In genomic region chrY:13423281-13423705, GRCh38 we compare ENCODE assay signal across 23 cellular contexts. TPM values are rescaled to one million over a fixed set of nuclear protein-coding genes. Genes with fewer than 3 reads are reported as not detected.
DNase-seq lines count a peak whose midpoint lies in the region; ATAC-seq and TF ChIP-seq lines count a peak whose summit lies in the region.
"Had no signal": no experiment of that assay in that cellular context is flagged by ENCODE, and none has a peak within 500 bp of the region (broad histone marks: within the 10 kb centered on the region; RNA-seq: fewer than 3 reads in every experiment).

No MANE protein-coding gene starts in this region.

- H3K36me3 Mint-ChIP-seq in CD4-positive, alpha-beta T cell (ENCODE audit: low read depth), result peaks cover 77% of the 10 kb centered on the region
- H3K36me3 Mint-ChIP-seq in memory B cell (peaks cover 23% of the 10 kb centered on the region), Caco-2 (ENCODE audit: insufficient read depth, unreplicated experiment) (no peaks in the 10 kb centered on the region)

- H3K27ac ChIP-seq in CD4-positive, alpha-beta T cell (ENCODE audit: low read depth, low read length), result no peak overlapping the region
- H3K27ac ChIP-seq: brain microvascular endothelial cell, HL-60, upper lobe of right lung had no signal

- peak overlapping the region; percentile 27 for H3K4me3 Mint-ChIP-seq in CD4-positive, alpha-beta T cell
- H3K4me3 Mint-ChIP-seq in memory B cell (no peak overlapping the region), Caco-2 (ENCODE audit: unreplicated experiment) (no peak overlapping the region)
- H3K4me3 Mint-ChIP-seq: activated naive CD4-positive, alpha-beta T cell treated with anti-CD3 and anti-CD28 coated beads, Interleukin-2, amount 10 ng/mL, durations not matched to agents 7 days and 5 days had no signal

- intact Hi-C loops in CD4-positive, alpha-beta T cell (cut with DNase I, micrococcal nuclease), result no loop called here
- intact Hi-C loops in Caco-2 (cut with micrococcal nuclease; ENCODE audit: unreplicated experiment), result no loop called here

- H3K4me3 ChIP-seq in Caco-2 (ENCODE audit: low read depth, low read length), result no peak overlapping the region
- H3K4me3 ChIP-seq: gastrocnemius medialis, skin epidermis, upper lobe of right lung had no signal

- no peak for ATAC-seq in CD4-positive, alpha-beta T cell (ENCODE audit: poor library complexity)
- ATAC-seq in memory B cell (ENCODE audit: low read depth), result no peak
- no peak for ATAC-seq in GM18907 (IDR thresholded peaks at IDR 0.05; ENCODE audit: unreplicated experiment)
- ATAC-seq: gastrocnemius medialis, upper lobe of right lung had no signal

- H3K4me1 Mint-ChIP-seq in CD4-positive, alpha-beta T cell (ENCODE audit: low read depth), result peaks cover 74% of the 10 kb centered on the region
- H3K4me1 Mint-ChIP-seq in memory B cell (peaks cover 41% of the 10 kb centered on the region), Caco-2 (ENCODE audit: low read depth, unreplicated experiment) (no peaks in the 10 kb centered on the region)

- TF ChIP-seq CTCF in CD4-positive, alpha-beta T cell (IDR thresholded peaks at IDR 0.05), result no peak
- TF ChIP-seq CTCF in Caco-2 (IDR thresholded peaks at IDR 0.05; ENCODE audit: insufficient read depth in 1 of 2, low read depth in 1 of 2, low read length in 1 of 2, severe bottlenecking in 1 of 2, unreplicated experiment in 1 of 2), result no peak

- POLR2A ChIA-PET in CD4-positive, alpha-beta T cell (lab: Charles Lee), result no interaction called here
- POLR2A ChIA-PET in Caco-2 (lab: Charles Lee), result no interaction called here

- BruUV-seq in Caco-2 (replicated peaks; lab: Mats Ljungman, UMichigan), result no TSS peak

- no peak for DNase-seq in CD4-positive, alpha-beta T cell
- DNase-seq in NCI-H2196 (lab: John Stamatoyannopoulos, UW; ENCODE audit: unreplicated experiment) (peak; percentile 81), dermis blood vessel endothelial cell (peak; percentile 75), memory B cell (ENCODE audit: low spot score in 2 of 2) (no peak), Caco-2 (no peak), 8988T (no peak)
- DNase-seq in stimulated activated CD4-positive, alpha-beta T cell treated with anti-CD3 and anti-CD28 coated beads, Interleukin-1b, Interleukin-23, amount 100 ng/mL, for 48 hours, result no peak
- DNase-seq: activated CD4-positive, alpha-beta T cell treated with anti-CD3 and anti-CD28 coated beads for 1 hour; activated naive CD4-positive, alpha-beta T cell treated with anti-CD3 and anti-CD28 coated beads, Interleukin-2, amount 10 ng/mL, durations not matched to agents 7 days and 5 days; AML-193; brain microvascular endothelial cell; DMS79; effector memory CD4-positive, alpha-beta T cell; gastrocnemius medialis; KG1; NCI-H1694; NCI-H82; stimulated activated naive CD4-positive, alpha-beta T cell; upper lobe of right lung had no signal

- no peaks in the 10 kb centered on the region for H3K9me3 ChIP-seq in CD4-positive, alpha-beta T cell (ENCODE audit: control insufficient read depth, low read length)
- no peaks in the 10 kb centered on the region for H3K9me3 ChIP-seq in Caco-2
- H3K9me3 ChIP-seq: gastrocnemius medialis, upper lobe of right lung had no signal

- H3K4me1 ChIP-seq in Caco-2, result no peaks in the 10 kb centered on the region
- H3K4me1 ChIP-seq: upper lobe of right lung had no signal

- H3K9me3 Mint-ChIP-seq in CD4-positive, alpha-beta T cell, result peaks cover 2% of the 10 kb centered on the region
- H3K9me3 Mint-ChIP-seq in memory B cell, result peaks cover 5% of the 10 kb centered on the region
- H3K9me3 Mint-ChIP-seq in Caco-2 (ENCODE audit: unreplicated experiment), result no peaks in the 10 kb centered on the region

- CTCF ChIA-PET in CD4-positive, alpha-beta T cell (lab: Charles Lee), result no interaction called here
- CTCF ChIA-PET in Caco-2 (lab: Charles Lee), result no interaction called here

- H3K27ac Mint-ChIP-seq in CD4-positive, alpha-beta T cell, result peak overlapping the region; percentile 33
- H3K27ac Mint-ChIP-seq in memory B cell (peak overlapping the region; percentile 35), Caco-2 (ENCODE audit: unreplicated experiment) (no peak overlapping the region)
- H3K27ac Mint-ChIP-seq: activated naive CD4-positive, alpha-beta T cell treated with anti-CD3 and anti-CD28 coated beads, Interleukin-2, amount 10 ng/mL, durations not matched to agents 7 days and 5 days had no signal

- no peaks in the 10 kb centered on the region for H3K36me3 ChIP-seq in Caco-2 (ENCODE audit: control insufficient read depth, insufficient read depth, low read length)
- H3K36me3 ChIP-seq: brain microvascular endothelial cell, gastrocnemius medialis, upper lobe of right lung had no signal

- no peaks in the 10 kb centered on the region for H3K27me3 Mint-ChIP-seq in CD4-positive, alpha-beta T cell
- H3K27me3 Mint-ChIP-seq in memory B cell, result no peaks in the 10 kb centered on the region
- H3K27me3 Mint-ChIP-seq in Caco-2 (ENCODE audit: insufficient read depth, unreplicated experiment), result no peaks in the 10 kb centered on the region
- H3K27me3 Mint-ChIP-seq: activated naive CD4-positive, alpha-beta T cell treated with anti-CD3 and anti-CD28 coated beads, Interleukin-2, amount 10 ng/mL, durations not matched to agents 7 days and 5 days had no signal

- no peaks in the 10 kb centered on the region for H3K27me3 ChIP-seq in CD4-positive, alpha-beta T cell (ENCODE audit: control insufficient read depth, insufficient read depth, low read length)
- H3K27me3 ChIP-seq in Caco-2 (replicated peaks; ENCODE audit: control insufficient read depth, insufficient read depth, low read length), result no peaks in the 10 kb centered on the region
- H3K27me3 ChIP-seq: brain microvascular endothelial cell, gastrocnemius medialis, upper lobe of right lung had no signal

RNA-seq across cellular contexts. Expression of gene UTY, which starts 56.5 kb away (rescaled TPM):
- total RNA-seq in CD4-positive, alpha-beta T cell, result 10 to 100 TPM; 82.9 to 87.1 TPM
- total RNA-seq in dermis blood vessel endothelial cell (0.17 and 19.0 TPM in 2 replicates), Caco-2 (2022) (not detected in 2 replicates)
- total RNA-seq: RPMI7951 had no signal

Comparison
In these comparisons a context has a peak if more than half of its experiments do, and no peak if none do; other contexts are left out.
1. DNase-seq: peak in NCI-H2196 (single experiment) and dermis blood vessel endothelial cell (single experiment); none in CD4-positive, alpha-beta T cell (0 of 10), memory B cell (0 of 2), stimulated activated CD4-positive, alpha-beta T cell treated with anti-CD3 and anti-CD28 coated beads, Interleukin-1b, Interleukin-23, amount 100 ng/mL, for 48 hours (single experiment), Caco-2 (0 of 2) and 8988T (single experiment).